Comparison of ENCODE assay signal across 10 cellular contexts in the genomic region with DNA sequence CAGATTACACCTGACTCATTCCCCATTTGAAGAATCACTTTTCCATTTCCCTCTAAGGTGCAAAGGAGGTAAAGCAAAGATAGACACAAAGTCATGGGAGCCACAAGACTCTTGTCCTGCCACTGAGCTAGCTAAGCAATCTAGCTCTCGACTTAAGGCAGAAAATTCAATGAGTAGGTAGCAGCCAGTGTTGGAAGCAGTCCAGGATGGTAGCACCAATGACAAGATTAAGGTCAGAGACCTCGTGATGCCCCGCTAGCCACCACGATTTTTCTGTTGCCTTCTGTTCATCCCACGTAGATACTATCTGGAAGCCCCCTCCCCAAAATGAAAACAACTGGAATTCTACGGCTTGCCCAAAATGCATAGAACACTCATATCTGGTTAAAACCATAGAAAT. TPM values are rescaled to one million over a fixed set of nuclear protein-coding genes. Genes with fewer than 3 reads are reported as not detected.
DNase-seq lines count a peak whose midpoint lies in the region; ATAC-seq, FAIRE-seq and TF ChIP-seq lines count a peak whose summit lies in the region.
"Had no signal": no experiment of that assay in that cellular context is flagged by ENCODE, and none has a peak within 500 bp of the region (broad histone marks: within the 10 kb centered on the region; RNA-seq: fewer than 3 reads in every experiment).

No MANE protein-coding gene starts in this region.

- peak overlapping the region; percentile 51 for H2AK5ac ChIP-seq in IMR-90 (ENCODE audit: low read depth, low read length)

- SMC1A ChIA-PET in GM12878 (lab: Charles Lee; ENCODE audit: uncharacterized antibody, unreplicated experiment), result interaction anchor here (0.8 to 4.1 kb wide), 10 partner anchors 26 to 146 kb away, joined by 3 to 27 read pairs (median 4); no protein-coding TSS in a partner anchor

- no peak overlapping the region for H3K18ac ChIP-seq in IMR-90 (ENCODE audit: low read depth, low read length)

- H3K79me1 ChIP-seq in IMR-90 (ENCODE audit: low read depth in 1 of 2, low read length in 2 of 2), result peaks cover 16 to 45% of the 10 kb centered on the region in 2 experiments

- no peak overlapping the region for H4K8ac ChIP-seq in IMR-90 (ENCODE audit: low read depth in 2 of 2, low read length in 2 of 2)

- TF ChIP-seq EP300 in GM12878 (IDR thresholded peaks at IDR 0.05; ENCODE audit: borderline replicate concordance in 1 of 2, control insufficient read depth in 1 of 2, low read depth in 2 of 2, low read length in 2 of 2), result no peak

- CTCF ChIA-PET in BJ (lab: Yijun Ruan, JAX), result interaction anchor here (1.1 to 2.8 kb wide), 5 partner anchors 9 to 146 kb away, joined by 3 to 17 read pairs (median 4); no protein-coding TSS in a partner anchor
- CTCF ChIA-PET in IMR-90 (lab: Yijun Ruan, JAX), result no interaction called here
- CTCF ChIA-PET in GM12878 (lab: Yijun Ruan, JAX), result interaction anchor here (0.5 to 5.6 kb wide), 7 partner anchors 20 to 581 kb away, joined by 3 to 73 read pairs (median 4); partner anchors contain the start of gene GAPDH

- H3K27me3 Mint-ChIP-seq in naive thymus-derived CD8-positive, alpha-beta T cell, result no peaks in the 10 kb centered on the region

- RAD21 ChIA-PET in GM12878 (lab: Charles Lee; ENCODE audit: unreplicated experiment), result interaction anchor here (1.1 to 4.5 kb wide), 5 partner anchors 12 to 133 kb away, joined by 3 to 43 read pairs (median 17); no protein-coding TSS in a partner anchor

- peaks cover 3 to 37% (median 10%) of the 10 kb centered on the region in 3 donors for H3K36me3 Mint-ChIP-seq in naive thymus-derived CD8-positive, alpha-beta T cell

- ATAC-seq in IMR-90 (ENCODE audit: low read depth), result no peak
- no peak for ATAC-seq in GM12878
- ATAC-seq in naive thymus-derived CD8-positive, alpha-beta T cell, result no peak
- no peak for ATAC-seq in GM18517 (IDR thresholded peaks at IDR 0.05; ENCODE audit: unreplicated experiment)

- peaks cover 6% of the 10 kb centered on the region; the same call in 1 of the 2 replicates for H3K9me1 ChIP-seq in IMR-90 (ENCODE audit: insufficient read depth, low read length)

- in situ Hi-C loops in IMR-90 (cut with MboI; ENCODE audit: low sequenced_read_pairs) (loop anchor here (25.0 kb wide), 1 partner anchor 282 kb away; no protein-coding TSS in a partner anchor), GM12878 (cut with MboI) (loop anchor here (5.0 kb wide), 1 partner anchor 132 kb away; no protein-coding TSS in a partner anchor)

- H3K27me3 ChIP-seq in BJ (ENCODE audit: control insufficient read depth, insufficient read depth, low read length) (no peaks in the 10 kb centered on the region), IMR-90 (ENCODE audit: control insufficient read depth, insufficient read depth, low read length) (no peaks in the 10 kb centered on the region), GM12878 (replicated peaks in 1 of 2; ENCODE audit: control insufficient read depth in 2 of 2, insufficient read depth in 2 of 2, low read length in 1 of 2) (no peaks in the 10 kb centered on the region)

- WGBS in IMR-90 (ENCODE audit: extremely low coverage in 2 of 2, insufficient read length in 1 of 2), 2 experiments, result no CpG with 5 or more reads among the region's 6 CpGs
- 30% methylated on average over 6 of the region's 6 CpGs for WGBS in GM12878 (ENCODE audit: insufficient coverage, insufficient replicate concordance, low lambda C conversion rate, missing lambda C conversion rate)

- TF ChIP-seq RAD21 in IMR-90 (IDR thresholded peaks at IDR 0.05; ENCODE audit: low read length) (no peak), GM12878 (IDR thresholded peaks at IDR 0.05; ENCODE audit: insufficient read depth, low read depth, low read length) (no peak)

- dilution Hi-C loops in IMR-90 (cut with HindIII; ENCODE audit: low sequenced_read_pairs, unreplicated experiment), result no loop called here

- H3K9ac ChIP-seq in IMR-90 (ENCODE audit: low read depth, low read length) (no peak overlapping the region), GM12878 (ENCODE audit: control insufficient read depth, insufficient read depth, low read length) (peak overlapping the region; percentile 52)

- intact Hi-C loops in IMR-90 (cut with micrococcal nuclease), result loop anchor here (5.0 kb wide), 1 partner anchor 272 kb away; no protein-coding TSS in a partner anchor
- intact Hi-C loops in GM12878 (cut with micrococcal nuclease; ENCODE audit: unreplicated experiment), result loop anchor here (5.0 kb wide), 2 partner anchors 68 to 147 kb away; no protein-coding TSS in a partner anchor

- no peak overlapping the region for H4K91ac ChIP-seq in IMR-90 (ENCODE audit: insufficient read depth, low read depth, low read length)

- H3K4me1 Mint-ChIP-seq in naive thymus-derived CD8-positive, alpha-beta T cell, result peaks cover 40 to 68% (median 64%) of the 10 kb centered on the region in 4 donors

- H2AK9ac ChIP-seq in IMR-90 (replicated peaks; ENCODE audit: low read depth, low read length, poor library complexity), result peak overlapping the region; percentile 73

- H3K9me3 ChIP-seq in IMR-90 (ENCODE audit: control insufficient read depth, insufficient read depth, low read length) (no peaks in the 10 kb centered on the region), GM12878 (replicated peaks; ENCODE audit: control insufficient read depth, insufficient read depth, low read length) (no peaks in the 10 kb centered on the region)

- H3K4me2 ChIP-seq in IMR-90 (ENCODE audit: low read depth, low read length), result peak overlapping the region; percentile 95
- H3K4me2 ChIP-seq in GM12878 (ENCODE audit: control insufficient read depth, insufficient read depth), result peak overlapping the region; percentile 95

- H3K14ac ChIP-seq in IMR-90 (replicated peaks; ENCODE audit: low read depth, low read length), result peak overlapping the region; percentile 38; the same call in 1 of the 2 replicates

- H3K4me3 ChIP-seq in BJ (ENCODE audit: low read depth, low read length) (peak overlapping the region; percentile 1; the same call in 1 of the 2 replicates), IMR-90 (ENCODE audit: insufficient read depth, low read depth, low read length) (peak overlapping the region; percentile 78; the same call in 1 of the 2 replicates), GM12878 (peak overlapping the region; percentile 99)

- no peak overlapping the region for H3K27ac ChIP-seq in IMR-90 (ENCODE audit: insufficient read depth, low read length)
- H3K27ac ChIP-seq in GM12878 (ENCODE audit: control insufficient read depth, insufficient read depth), result peak overlapping the region; percentile 63

- no peak overlapping the region for H3K56ac ChIP-seq in IMR-90 (ENCODE audit: extremely low read depth, insufficient read depth, low read length)

- peak overlapping the region; percentile 72 for H3K23ac ChIP-seq in IMR-90 (ENCODE audit: low read depth, low read length)

- no peak overlapping the region for H2AFZ ChIP-seq in IMR-90 (replicated peaks; ENCODE audit: low read length, poor library complexity)
- H2AFZ ChIP-seq in GM12878 (ENCODE audit: control insufficient read depth, low read depth, low read length), result no peak overlapping the region

- no peak overlapping the region for H3K4ac ChIP-seq in IMR-90 (ENCODE audit: low read depth, low read length)

- TF ChIP-seq CTCF in BJ (IDR thresholded peaks at IDR 0.05; ENCODE audit: insufficient read depth, low read depth, low read length) (no peak), IMR-90 (conservative IDR thresholded peaks at IDR 0.05; ENCODE audit: low read depth, low read length) (no peak), GM12878 (IDR thresholded peaks at IDR 0.05 in 2 of 3, conservative IDR thresholded peaks at IDR 0.05 in 1 of 3; ENCODE audit: control insufficient read depth in 2 of 3, extremely low read depth in 1 of 3, insufficient read depth in 1 of 3, low read depth in 3 of 3, low read length in 3 of 3) (no peak)

- H3K36me3 ChIP-seq in BJ (ENCODE audit: control insufficient read depth, insufficient read depth, low read length) (peaks cover 9% of the 10 kb centered on the region), IMR-90 (ENCODE audit: control insufficient read depth, insufficient read depth, low read length) (peaks cover 16% of the 10 kb centered on the region), GM12878 (ENCODE audit: control insufficient read depth in 2 of 2, insufficient read depth in 2 of 2, low read length in 1 of 2) (peaks cover 10 to 18% of the 10 kb centered on the region in 2 experiments; a peak in 3 of 4 replicates)

- POLR2A ChIA-PET in BJ (lab: Charles Lee), result no interaction called here
- POLR2A ChIA-PET in IMR-90 (lab: Charles Lee; ENCODE audit: unreplicated experiment), result no interaction called here
- POLR2A ChIA-PET in GM12878 (lab: Charles Lee), result interaction anchor here (0.8 to 4.7 kb wide), 13 partner anchors 8 to 133 kb away, joined by 3 to 46 read pairs (median 13); partner anchors contain the start of genes CD27, MRPL51 and TAPBPL
- POLR2A ChIA-PET in naive thymus-derived CD8-positive, alpha-beta T cell (lab: Charles Lee), result interaction anchor here (2.4 to 5.6 kb wide), 8 partner anchors 16 to 135 kb away, joined by 7 to 104 read pairs (median 74); partner anchors contain the start of genes CD27, GAPDH, MRPL51 and NCAPD2

- no peak overlapping the region for H2BK120ac ChIP-seq in IMR-90 (ENCODE audit: low read depth, low read length)

- H3K79me2 ChIP-seq in GM12878 (ENCODE audit: control insufficient read depth, insufficient read depth, low read length), result peaks cover 55% of the 10 kb centered on the region

- H3K9me3 Mint-ChIP-seq in naive thymus-derived CD8-positive, alpha-beta T cell, result no peaks in the 10 kb centered on the region

- H4K5ac ChIP-seq in IMR-90 (ENCODE audit: low read depth, low read length), result no peak overlapping the region

- H2BK20ac ChIP-seq in IMR-90 (ENCODE audit: low read depth, low read length), result no peak overlapping the region

- DNase-seq in BJ (ENCODE audit: low read depth), result no peak
- DNase-seq in IMR-90, result no peak
- no peak for DNase-seq in GM12878 (ENCODE audit: low read depth, low spot score)
- DNase-seq in naive thymus-derived CD8-positive, alpha-beta T cell, result no peak
- DNase-seq in HuH-7 (ENCODE audit: low spot score), result no peak
- DNase-seq in NCI-H748 (lab: John Stamatoyannopoulos, UW; ENCODE audit: unreplicated experiment), result no peak
- no peak for DNase-seq in NCI-H748 treated with DMSO at 0.1 percent for 48 hours (lab: John Stamatoyannopoulos, UW)
- DNase-seq: activated gamma-delta T cell treated with Interleukin-2 at 50 U/mL for 16 hours had no signal

- no peak for FAIRE-seq in GM12878 (lab: Jason Lieb, UNC)

- BruUV-seq in IMR-90 (replicated peaks; lab: Mats Ljungman, UMichigan), result no TSS peak
- no TSS peak for BruUV-seq in GM12878 (replicated peaks; lab: Mats Ljungman, UMichigan)

- peak overlapping the region; percentile 82 to 98 (median 95) for H3K27ac Mint-ChIP-seq in naive thymus-derived CD8-positive, alpha-beta T cell

- H2BK5ac ChIP-seq in IMR-90 (ENCODE audit: low read depth, low read length, poor library complexity, severe bottlenecking), result no peak overlapping the region

- H3K4me1 ChIP-seq in IMR-90 (ENCODE audit: control insufficient read depth, insufficient read depth, low read length) (peaks cover 4% of the 10 kb centered on the region), GM12878 (ENCODE audit: control insufficient read depth, insufficient read depth, low read length) (peaks cover 22% of the 10 kb centered on the region)

- H4K20me1 ChIP-seq in IMR-90 (ENCODE audit: insufficient read depth, low read length) (peaks cover 17% of the 10 kb centered on the region), GM12878 (ENCODE audit: control insufficient read depth, insufficient read depth) (no peaks in the 10 kb centered on the region)

- TF ChIP-seq POLR2A in IMR-90 (IDR thresholded peaks at IDR 0.05; ENCODE audit: low read depth, low read length) (no peak), GM12878 (IDR thresholded peaks at IDR 0.05; ENCODE audit: low read depth, low read length) (no peak)

- H2BK15ac ChIP-seq in IMR-90 (ENCODE audit: low read depth, low read length), result 0 out of 3 replicates have a peak overlapping the region, but pooled peaks have one; percentile 27

- peak overlapping the region; percentile 78 to 96 (median 92) for H3K4me3 Mint-ChIP-seq in naive thymus-derived CD8-positive, alpha-beta T cell

RNA-seq across cellular contexts. Expression of gene VAMP1, which starts 1.4 kb away (rescaled TPM):
- polyA plus RNA-seq in BJ (2011; rRNA removed) (12.5 and 23.3 TPM in 2 replicates), IMR-90 (2012; rRNA removed) (21.9 and 23.1 TPM in 2 replicates), GM12878 (2011; rRNA removed) (37.1 and 41.3 TPM in 2 replicates), GM12878 (2014; fragmentation: Illumina TruSeq; extraction: Trizol) (32.3 and 36.1 TPM in 2 replicates), GM12878 (2014; fragmentation: Nextera tagmentation; extraction: Ambion mirVana) (1 to 10 TPM; 4.8 to 8.8 TPM), GM12878 (2014; rRNA removed) (121 and 123 TPM in 2 replicates), GM12878 (2016; fragmentation: Nextera tagmentation; extraction: Ambion mirVana) (10 to 100 TPM; 25.9 to 28.9 TPM)
- 3.3 and 4.6 TPM in 2 replicates for polyA minus RNA-seq in BJ (2011; rRNA and poly(A)+ RNA removed)
- total RNA-seq in IMR-90 (2012; rRNA removed) (7.2 and 7.5 TPM in 2 replicates), GM12878 (2014; rRNA removed) (28.9 and 31.5 TPM in 2 replicates), GM12878 (2014; rRNA removed; fragmentation: Illumina TruSeq; extraction: Trizol) (14.8 and 16.6 TPM in 2 replicates), GM12878 (2021) (26.0 and 26.2 TPM in 2 replicates)
- 10.5 and 21.1 TPM in 2 replicates for polyA plus RNA-seq in IMR-90 (2012; cell fraction: cytosol; rRNA removed)
- polyA plus RNA-seq in IMR-90 (2012; cell fraction: nucleus; rRNA removed; ENCODE audit: low replicate concordance), result 87.7 and 150 TPM in 2 replicates
- 46.0 and 47.7 TPM in 2 replicates for total RNA-seq in GM12878 (2013; cell fraction: nucleolus; rRNA removed)
- 23.5 TPM for polyA plus RNA-seq in GM12878 (2011; ENCODE audit: low read depth)
- 43.5 and 45.8 TPM in 2 replicates for polyA plus RNA-seq in GM12878 (2011; cell fraction: cytosol; rRNA removed)
- 155 and 209 TPM in 2 replicates for polyA plus RNA-seq in GM12878 (2011; cell fraction: nucleus; rRNA removed)
- 33.3 and 39.4 TPM in 2 replicates for polyA plus RNA-seq in GM12878 (2012)
- 15.5 and 19.4 TPM in 2 replicates for polyA minus RNA-seq in GM12878 (2011; rRNA and poly(A)+ RNA removed)
- polyA minus RNA-seq in GM12878 (2011; cell fraction: cytosol; rRNA and poly(A)+ RNA removed), result 8.6 and 14.3 TPM in 2 replicates
- polyA minus RNA-seq in GM12878 (2011; cell fraction: nucleus; rRNA and poly(A)+ RNA removed), result 19.2 and 24.9 TPM in 2 replicates
- total RNA-seq in naive thymus-derived CD8-positive, alpha-beta T cell, result 10 to 100 TPM; 91.4 to 92.6 TPM
- polyA plus RNA-seq in naive thymus-derived CD8-positive, alpha-beta T cell, result 10 to 100 TPM in 2 of 3 donors, 1 to 10 TPM in 1; 9.7 to 13.6 (median 10.9) TPM

RNA-seq across cellular contexts. Expression of gene TAPBPL, which starts 17.2 kb away (rescaled TPM):
- polyA plus RNA-seq in BJ (2011; rRNA removed) (13.6 and 25.8 TPM in 2 replicates), IMR-90 (2012; rRNA removed) (10.4 and 12.1 TPM in 2 replicates), GM12878 (2011; rRNA removed) (28.5 and 45.0 TPM in 2 replicates), GM12878 (2014; fragmentation: Illumina TruSeq; extraction: Trizol) (13.0 and 26.4 TPM in 2 replicates), GM12878 (2014; fragmentation: Nextera tagmentation; extraction: Ambion mirVana) (10 to 100 TPM; 12.4 to 20.9 TPM), GM12878 (2014; rRNA removed) (40.4 and 43.1 TPM in 2 replicates), GM12878 (2016; fragmentation: Nextera tagmentation; extraction: Ambion mirVana) (10 to 100 TPM; 33.3 to 39.9 TPM)
- 5.7 and 13.7 TPM in 2 replicates for polyA minus RNA-seq in BJ (2011; rRNA and poly(A)+ RNA removed)
- total RNA-seq in IMR-90 (2012; rRNA removed) (3.4 and 3.6 TPM in 2 replicates), GM12878 (2014; rRNA removed) (39.1 and 40.4 TPM in 2 replicates), GM12878 (2014; rRNA removed; fragmentation: Illumina TruSeq; extraction: Trizol) (24.7 and 25.0 TPM in 2 replicates), GM12878 (2021) (26.4 and 29.0 TPM in 2 replicates)
- polyA plus RNA-seq in IMR-90 (2012; cell fraction: cytosol; rRNA removed), result 8.1 and 14.4 TPM in 2 replicates
- 8.3 and 12.8 TPM in 2 replicates for polyA plus RNA-seq in IMR-90 (2012; cell fraction: nucleus; rRNA removed; ENCODE audit: low replicate concordance)
- 134 and 138 TPM in 2 replicates for total RNA-seq in GM12878 (2013; cell fraction: nucleolus; rRNA removed)
- polyA plus RNA-seq in GM12878 (2011; ENCODE audit: low read depth), result 11.0 TPM
- 58.4 and 72.0 TPM in 2 replicates for polyA plus RNA-seq in GM12878 (2011; cell fraction: cytosol; rRNA removed)
- polyA plus RNA-seq in GM12878 (2011; cell fraction: nucleus; rRNA removed), result 125 and 140 TPM in 2 replicates
- polyA plus RNA-seq in GM12878 (2012), result 28.1 and 29.4 TPM in 2 replicates
- polyA minus RNA-seq in GM12878 (2011; rRNA and poly(A)+ RNA removed), result 33.4 and 60.3 TPM in 2 replicates
- polyA minus RNA-seq in GM12878 (2011; cell fraction: cytosol; rRNA and poly(A)+ RNA removed), result 11.2 and 13.9 TPM in 2 replicates
- polyA minus RNA-seq in GM12878 (2011; cell fraction: nucleus; rRNA and poly(A)+ RNA removed), result 36.0 and 56.5 TPM in 2 replicates
- total RNA-seq in naive thymus-derived CD8-positive, alpha-beta T cell, result 10 to 100 TPM; 42.5 to 45.4 TPM
- 100 to 1,000 TPM in 2 of 3 donors, 10 to 100 TPM in 1; 46.0 to 126 (median 106) TPM for polyA plus RNA-seq in naive thymus-derived CD8-positive, alpha-beta T cell

RNA-seq across cellular contexts. Expression of gene MRPL51, which starts 24.0 kb away (rescaled TPM):
- polyA plus RNA-seq in BJ (2011; rRNA removed), result 53.4 and 117 TPM in 2 replicates
- 13.1 and 21.4 TPM in 2 replicates for polyA minus RNA-seq in BJ (2011; rRNA and poly(A)+ RNA removed)
- total RNA-seq in IMR-90 (2012; rRNA removed), result 80.1 and 126 TPM in 2 replicates
- 151 and 160 TPM in 2 replicates for polyA plus RNA-seq in IMR-90 (2012; rRNA removed)
- 68.0 and 178 TPM in 2 replicates for polyA plus RNA-seq in IMR-90 (2012; cell fraction: cytosol; rRNA removed)
- polyA plus RNA-seq in IMR-90 (2012; cell fraction: nucleus; rRNA removed; ENCODE audit: low replicate concordance), result 16.5 and 43.9 TPM in 2 replicates
- 9.8 and 10.5 TPM in 2 replicates for total RNA-seq in GM12878 (2013; cell fraction: nucleolus; rRNA removed)
- 137 and 175 TPM in 2 replicates for total RNA-seq in GM12878 (2014; rRNA removed)
- 254 and 259 TPM in 2 replicates for total RNA-seq in GM12878 (2014; rRNA removed; fragmentation: Illumina TruSeq; extraction: Trizol)
- 275 and 276 TPM in 2 replicates for total RNA-seq in GM12878 (2021)
- polyA plus RNA-seq in GM12878 (2011; ENCODE audit: low read depth), result 71.7 TPM
- 159 and 252 TPM in 2 replicates for polyA plus RNA-seq in GM12878 (2011; rRNA removed)
- 119 and 123 TPM in 2 replicates for polyA plus RNA-seq in GM12878 (2011; cell fraction: cytosol; rRNA removed)
- polyA plus RNA-seq in GM12878 (2011; cell fraction: nucleus; rRNA removed), result 64.4 and 67.0 TPM in 2 replicates
- polyA plus RNA-seq in GM12878 (2012), result 159 and 228 TPM in 2 replicates
- polyA plus RNA-seq in GM12878 (2014; fragmentation: Illumina TruSeq; extraction: Trizol), result 241 and 255 TPM in 2 replicates
- 1,000 to 10,000 TPM in 1 of 2 experiments, 100 to 1,000 TPM in 1; 908 to 1,202 TPM for polyA plus RNA-seq in GM12878 (2014; fragmentation: Nextera tagmentation; extraction: Ambion mirVana)
- 167 and 183 TPM in 2 replicates for polyA plus RNA-seq in GM12878 (2014; rRNA removed)
- polyA plus RNA-seq in GM12878 (2016; fragmentation: Nextera tagmentation; extraction: Ambion mirVana), result 100 to 1,000 TPM; 583 to 588 TPM
- 29.2 and 48.2 TPM in 2 replicates for polyA minus RNA-seq in GM12878 (2011; rRNA and poly(A)+ RNA removed)
- 18.4 and 20.6 TPM in 2 replicates for polyA minus RNA-seq in GM12878 (2011; cell fraction: cytosol; rRNA and poly(A)+ RNA removed)
- 15.7 and 20.9 TPM in 2 replicates for polyA minus RNA-seq in GM12878 (2011; cell fraction: nucleus; rRNA and poly(A)+ RNA removed)
- 10 to 100 TPM; 71.6 to 77.3 TPM for total RNA-seq in naive thymus-derived CD8-positive, alpha-beta T cell
- 100 to 1,000 TPM; 220 to 230 (median 224) TPM for polyA plus RNA-seq in naive thymus-derived CD8-positive, alpha-beta T cell

RNA-seq across cellular contexts. Expression of gene CD27, which starts 24.3 kb away (rescaled TPM):
- polyA plus RNA-seq in BJ (2011; rRNA removed), result 0.15 TPM in 1 of 2 replicates, not detected in the other
- polyA minus RNA-seq in BJ (2011; rRNA and poly(A)+ RNA removed), result not detected in 2 replicates
- not detected in 2 replicates for total RNA-seq in IMR-90 (2012; rRNA removed)
- 0.07 and 0.10 TPM in 2 replicates for polyA plus RNA-seq in IMR-90 (2012; rRNA removed)
- 0.05 TPM in 1 of 2 replicates, not detected in the other for polyA plus RNA-seq in IMR-90 (2012; cell fraction: cytosol; rRNA removed)
- polyA plus RNA-seq in IMR-90 (2012; cell fraction: nucleus; rRNA removed; ENCODE audit: low replicate concordance), result 0.07 TPM in 1 of 2 replicates, not detected in the other
- 30.2 TPM in 2 replicates for total RNA-seq in GM12878 (2013; cell fraction: nucleolus; rRNA removed)
- 164 and 184 TPM in 2 replicates for total RNA-seq in GM12878 (2014; rRNA removed)
- 66.8 and 66.9 TPM in 2 replicates for total RNA-seq in GM12878 (2014; rRNA removed; fragmentation: Illumina TruSeq; extraction: Trizol)
- total RNA-seq in GM12878 (2021), result 116 and 117 TPM in 2 replicates
- 81.7 TPM for polyA plus RNA-seq in GM12878 (2011; ENCODE audit: low read depth)
- polyA plus RNA-seq in GM12878 (2011; rRNA removed), result 14.7 and 32.0 TPM in 2 replicates
- polyA plus RNA-seq in GM12878 (2011; cell fraction: cytosol; rRNA removed), result 51.3 and 56.6 TPM in 2 replicates
- polyA plus RNA-seq in GM12878 (2011; cell fraction: nucleus; rRNA removed), result 21.4 TPM in 2 replicates
- 142 and 178 TPM in 2 replicates for polyA plus RNA-seq in GM12878 (2012)
- 24.2 and 96.1 TPM in 2 replicates for polyA plus RNA-seq in GM12878 (2014; fragmentation: Illumina TruSeq; extraction: Trizol)
- 10 to 100 TPM in 1 of 2 experiments, 1 to 10 TPM in 1; 4.9 to 15.0 TPM for polyA plus RNA-seq in GM12878 (2014; fragmentation: Nextera tagmentation; extraction: Ambion mirVana)
- 140 and 158 TPM in 2 replicates for polyA plus RNA-seq in GM12878 (2014; rRNA removed)
- 100 to 1,000 TPM; 127 to 135 TPM for polyA plus RNA-seq in GM12878 (2016; fragmentation: Nextera tagmentation; extraction: Ambion mirVana)
- 24.5 and 40.9 TPM in 2 replicates for polyA minus RNA-seq in GM12878 (2011; rRNA and poly(A)+ RNA removed)
- 11.7 and 13.5 TPM in 2 replicates for polyA minus RNA-seq in GM12878 (2011; cell fraction: cytosol; rRNA and poly(A)+ RNA removed)
- 8.7 and 10.6 TPM in 2 replicates for polyA minus RNA-seq in GM12878 (2011; cell fraction: nucleus; rRNA and poly(A)+ RNA removed)
- 100 to 1,000 TPM; 149 to 150 TPM for total RNA-seq in naive thymus-derived CD8-positive, alpha-beta T cell
- 100 to 1,000 TPM; 391 to 632 (median 577) TPM for polyA plus RNA-seq in naive thymus-derived CD8-positive, alpha-beta T cell
- total RNA-seq: HT1080 had no signal

RNA-seq across cellular contexts. Expression of gene NCAPD2, which starts 24.8 kb away (rescaled TPM):
- polyA plus RNA-seq in BJ (2011; rRNA removed) (55.8 and 65.6 TPM in 2 replicates), IMR-90 (2012; rRNA removed) (35.6 and 40.9 TPM in 2 replicates), GM12878 (2011; rRNA removed) (84.0 and 160 TPM in 2 replicates), GM12878 (2014; fragmentation: Illumina TruSeq; extraction: Trizol) (110 and 146 TPM in 2 replicates), GM12878 (2014; fragmentation: Nextera tagmentation; extraction: Ambion mirVana) (10 to 100 TPM; 24.2 to 32.8 TPM), GM12878 (2014; rRNA removed) (114 TPM in 2 replicates), GM12878 (2016; fragmentation: Nextera tagmentation; extraction: Ambion mirVana) (100 to 1,000 TPM; 105 to 108 TPM)
- 42.8 and 48.1 TPM in 2 replicates for polyA minus RNA-seq in BJ (2011; rRNA and poly(A)+ RNA removed)
- total RNA-seq in IMR-90 (2012; rRNA removed) (52.8 and 57.9 TPM in 2 replicates), GM12878 (2014; rRNA removed) (141 and 144 TPM in 2 replicates), GM12878 (2014; rRNA removed; fragmentation: Illumina TruSeq; extraction: Trizol) (96.9 and 98.2 TPM in 2 replicates), GM12878 (2021) (110 and 113 TPM in 2 replicates)
- 24.1 and 33.8 TPM in 2 replicates for polyA plus RNA-seq in IMR-90 (2012; cell fraction: cytosol; rRNA removed)
- polyA plus RNA-seq in IMR-90 (2012; cell fraction: nucleus; rRNA removed; ENCODE audit: low replicate concordance), result 21.1 and 24.2 TPM in 2 replicates
- total RNA-seq in GM12878 (2013; cell fraction: nucleolus; rRNA removed), result 64.5 and 66.0 TPM in 2 replicates
- polyA plus RNA-seq in GM12878 (2011; ENCODE audit: low read depth), result 34.6 TPM
- 138 and 147 TPM in 2 replicates for polyA plus RNA-seq in GM12878 (2011; cell fraction: cytosol; rRNA removed)
- polyA plus RNA-seq in GM12878 (2011; cell fraction: nucleus; rRNA removed), result 98.8 and 145 TPM in 2 replicates
- polyA plus RNA-seq in GM12878 (2012), result 50.7 and 70.2 TPM in 2 replicates
- polyA minus RNA-seq in GM12878 (2011; rRNA and poly(A)+ RNA removed), result 165 and 222 TPM in 2 replicates
- polyA minus RNA-seq in GM12878 (2011; cell fraction: cytosol; rRNA and poly(A)+ RNA removed), result 89.0 and 105 TPM in 2 replicates
- polyA minus RNA-seq in GM12878 (2011; cell fraction: nucleus; rRNA and poly(A)+ RNA removed), result 67.3 and 111 TPM in 2 replicates
- 10 to 100 TPM; 40.4 to 46.3 TPM for total RNA-seq in naive thymus-derived CD8-positive, alpha-beta T cell
- 10 to 100 TPM; 24.7 to 45.3 (median 28.1) TPM for polyA plus RNA-seq in naive thymus-derived CD8-positive, alpha-beta T cell

Comparison
In these comparisons a context has a peak if more than half of its experiments do, and no peak if none do; other contexts are left out.
1. H3K4me3 ChIP-seq: peak in every context shown above with its lines; median percentile 99 in GM12878; 78 in IMR-90; 1 in BJ.
2. POLR2A ChIA-PET loops: an anchor here in GM12878 (0.8 to 4.7 kb wide) and naive thymus-derived CD8-positive, alpha-beta T cell (2.4 to 5.6 kb wide); none called in BJ and IMR-90.